21 cellular contexts compared by ENCODE assay signal in the genomic region with DNA sequence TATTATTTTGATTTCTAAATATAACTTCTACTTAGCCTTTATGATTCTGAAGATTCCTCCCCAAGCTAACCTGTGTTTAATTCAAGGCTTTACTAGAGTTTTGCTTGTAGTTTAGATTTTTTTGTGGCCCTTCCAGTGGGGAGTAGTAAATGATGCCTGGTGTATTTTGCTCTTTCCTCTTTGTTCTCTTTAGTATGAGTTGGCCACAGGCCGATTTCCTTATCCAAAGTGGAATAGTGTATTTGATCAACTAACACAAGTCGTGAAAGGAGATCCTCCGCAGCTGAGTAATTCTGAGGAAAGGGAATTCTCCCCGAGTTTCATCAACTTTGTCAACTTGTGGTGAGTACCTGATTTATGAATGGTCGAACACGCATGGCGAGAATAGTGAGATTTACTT.
DNase-seq lines count a peak whose midpoint lies in the region; TF ChIP-seq lines count a peak whose summit lies in the region.
"Had no signal": no experiment of that assay in that cellular context is flagged by ENCODE, and none has a peak within 500 bp of the region (broad histone marks: within the 10 kb centered on the region; RNA-seq: fewer than 3 reads in every experiment).

No MANE protein-coding gene starts in this region.

- H3K27me3 ChIP-seq in endodermal cell (ENCODE audit: control insufficient read depth, insufficient read depth, low read length, poor library complexity, severe bottlenecking) (no peaks in the 10 kb centered on the region), tibial artery (no peaks in the 10 kb centered on the region), neural progenitor cell (no peaks in the 10 kb centered on the region)
- H3K27me3 ChIP-seq: BE2C; BLaER1 treated with 17β-estradiol and CSF1 and Interleukin-3, amounts not matched to agents 10 nM and 100 nM had no signal

- H3F3A ChIP-seq in neural progenitor cell (ENCODE audit: low read depth), result no peaks in the 10 kb centered on the region

- no peaks in the 10 kb centered on the region for H3K4me1 ChIP-seq in endodermal cell (ENCODE audit: control insufficient read depth, insufficient read depth, low read length)
- peaks cover 0 to 6% (median 0%) of the 10 kb centered on the region in 4 donors for H3K4me1 ChIP-seq in tibial artery
- no peaks in the 10 kb centered on the region for H3K4me1 ChIP-seq in neural progenitor cell
- H3K4me1 ChIP-seq: BE2C; BLaER1 treated with 17β-estradiol and CSF1 and Interleukin-3, amounts not matched to agents 10 nM and 100 nM; HAP-1 had no signal

- no peak overlapping the region for H3K27ac ChIP-seq in endodermal cell (ENCODE audit: low read depth, low read length)
- no peak overlapping the region for H3K27ac ChIP-seq in tibial artery
- no peak overlapping the region for H3K27ac ChIP-seq in neural progenitor cell
- H3K27ac ChIP-seq: 22Rv1; BLaER1 treated with 17β-estradiol and CSF1 and Interleukin-3, amounts not matched to agents 10 nM and 100 nM had no signal

- H3K9me3 ChIP-seq in endodermal cell (ENCODE audit: control insufficient read depth, low read length), result peaks cover 21% of the 10 kb centered on the region
- H3K9me3 ChIP-seq in tibial artery, result no peaks in the 10 kb centered on the region
- H3K9me3 ChIP-seq in neural progenitor cell (ENCODE audit: low read depth), result no peaks in the 10 kb centered on the region
- H3K9me3 ChIP-seq: BE2C, HAP-1 had no signal

- no peaks in the 10 kb centered on the region for H3K79me2 ChIP-seq in neural progenitor cell (ENCODE audit: low read depth)

- no peak overlapping the region for H3K4me3 Mint-ChIP-seq in activated CD4-positive, alpha-beta T cell treated with anti-CD3 and anti-CD28 coated beads, Interleukin-2, amount 10 ng/mL, durations not matched to agents 24 days and 14 days
- H3K4me3 Mint-ChIP-seq in endodermal cell, result no peak overlapping the region
- no peak overlapping the region for H3K4me3 Mint-ChIP-seq in neural progenitor cell
- H3K4me3 Mint-ChIP-seq: CD4-positive, alpha-beta memory T cell; HFFc6 had no signal

- DNase-seq in activated CD4-positive, alpha-beta T cell treated with anti-CD3 and anti-CD28 coated beads, Interleukin-2, amount 10 ng/mL, durations not matched to agents 24 days and 14 days, result no peak
- DNase-seq in activated CD4-positive, alpha-beta T cell treated with anti-CD3 and anti-CD28 coated beads, Interleukin-2, amount 50 U/mL, for 4 hours, result no peak
- DNase-seq in LNCaP clone FGC (ENCODE audit: low read depth) (peak; percentile 78), endodermal cell (no peak), NCI-H1105 treated with DMSO at 0.1 percent for 48 hours (lab: John Stamatoyannopoulos, UW) (no peak), tibial artery (no peak), neural progenitor cell (ENCODE audit: low spot score) (no peak)
- DNase-seq: ACHN; AML-193; BE2C; Calu3; CD4-positive, alpha-beta memory T cell; COR-L47; DMS53; DMS79 treated with DMSO at 0.1 percent for 48 hours; GF-D8; GOT3; HFFc6 had no signal

- peaks cover 55% of the 10 kb centered on the region for H3K36me3 Mint-ChIP-seq in activated CD4-positive, alpha-beta T cell treated with anti-CD3 and anti-CD28 coated beads, Interleukin-2, amount 10 ng/mL, durations not matched to agents 24 days and 14 days (ENCODE audit: low read depth)
- H3K36me3 Mint-ChIP-seq in endodermal cell (ENCODE audit: low read depth) (peaks cover 86% of the 10 kb centered on the region), neural progenitor cell (peaks cover 58% of the 10 kb centered on the region)

- no peaks in the 10 kb centered on the region for H4K20me1 ChIP-seq in neural progenitor cell (ENCODE audit: low read depth)

- H3K27ac Mint-ChIP-seq in activated CD4-positive, alpha-beta T cell treated with anti-CD3 and anti-CD28 coated beads, Interleukin-2, amount 10 ng/mL, durations not matched to agents 24 days and 14 days, result peak overlapping the region; percentile 4
- H3K27ac Mint-ChIP-seq in endodermal cell (peak overlapping the region; percentile 61), neural progenitor cell (no peak overlapping the region)
- H3K27ac Mint-ChIP-seq: CD4-positive, alpha-beta memory T cell; HFFc6 had no signal

- TF ChIP-seq CTCF in LNCaP clone FGC (IDR thresholded peaks at IDR 0.05; ENCODE audit: control insufficient read depth, extremely low read depth, insufficient read depth) (no peak), endodermal cell (conservative IDR thresholded peaks at IDR 0.05) (no peak), tibial artery (IDR thresholded peaks at IDR 0.05) (no peak), neural progenitor cell (IDR thresholded peaks at IDR 0.05) (no peak)

- H3K36me3 ChIP-seq in endodermal cell (ENCODE audit: control insufficient read depth, insufficient read depth, low read length) (peaks cover 76% of the 10 kb centered on the region), tibial artery (peaks cover 50 to 64% (median 59%) of the 10 kb centered on the region in 3 donors), neural progenitor cell (peaks cover 17% of the 10 kb centered on the region)
- H3K36me3 ChIP-seq: BE2C had no signal

- no peak overlapping the region for H2AFZ ChIP-seq in neural progenitor cell (replicated peaks)

- WGBS in endodermal cell (ENCODE audit: insufficient coverage in 1 of 2, insufficient read length in 1 of 2), 2 experiments, result 90 to 97% methylated on average over 6 to 7 of the region's 7 CpGs

- H3K9me3 Mint-ChIP-seq in activated CD4-positive, alpha-beta T cell treated with anti-CD3 and anti-CD28 coated beads, Interleukin-2, amount 10 ng/mL, durations not matched to agents 24 days and 14 days, result no peaks in the 10 kb centered on the region
- H3K9me3 Mint-ChIP-seq in endodermal cell, result peaks cover 10% of the 10 kb centered on the region
- peaks cover 6% of the 10 kb centered on the region for H3K9me3 Mint-ChIP-seq in neural progenitor cell
- H3K9me3 Mint-ChIP-seq: HFFc6 had no signal

- no peak overlapping the region for H3K4me2 ChIP-seq in neural progenitor cell
- H3K4me2 ChIP-seq: BLaER1 treated with 17β-estradiol and CSF1 and Interleukin-3, amounts not matched to agents 10 nM and 100 nM had no signal

- H3K9ac ChIP-seq in endodermal cell (ENCODE audit: extremely low read depth, low read length, poor library complexity, severe bottlenecking), result no peak overlapping the region
- no peak overlapping the region for H3K9ac ChIP-seq in neural progenitor cell
- H3K9ac ChIP-seq: BLaER1 treated with 17β-estradiol and CSF1 and Interleukin-3, amounts not matched to agents 10 nM and 100 nM had no signal

- intact Hi-C loops in activated CD4-positive, alpha-beta T cell treated with anti-CD3 and anti-CD28 coated beads, Interleukin-2, amount 10 ng/mL, durations not matched to agents 24 days and 14 days (cut with micrococcal nuclease), result no loop called here
- intact Hi-C loops in tibial artery (cut with DNase I; ENCODE audit: low total_unique reads), result no loop called here

- H3K4me3 ChIP-seq in LNCaP clone FGC (ENCODE audit: low read depth, low read length), result no peak overlapping the region
- H3K4me3 ChIP-seq in endodermal cell (ENCODE audit: low read length), result no peak overlapping the region
- H3K4me3 ChIP-seq in tibial artery, result no peak overlapping the region
- no peak overlapping the region for H3K4me3 ChIP-seq in neural progenitor cell
- H3K4me3 ChIP-seq: BLaER1 treated with 17β-estradiol and CSF1 and Interleukin-3, amounts not matched to agents 10 nM and 100 nM; HAP-1 had no signal

- no peaks in the 10 kb centered on the region for H3K4me1 Mint-ChIP-seq in activated CD4-positive, alpha-beta T cell treated with anti-CD3 and anti-CD28 coated beads, Interleukin-2, amount 10 ng/mL, durations not matched to agents 24 days and 14 days
- H3K4me1 Mint-ChIP-seq in endodermal cell (no peaks in the 10 kb centered on the region), neural progenitor cell (no peaks in the 10 kb centered on the region)

- no peaks in the 10 kb centered on the region for H3K27me3 Mint-ChIP-seq in activated CD4-positive, alpha-beta T cell treated with anti-CD3 and anti-CD28 coated beads, Interleukin-2, amount 10 ng/mL, durations not matched to agents 24 days and 14 days
- no peaks in the 10 kb centered on the region for H3K27me3 Mint-ChIP-seq in endodermal cell (ENCODE audit: insufficient read depth)
- peaks cover 7% of the 10 kb centered on the region for H3K27me3 Mint-ChIP-seq in neural progenitor cell (ENCODE audit: insufficient read depth, low read depth)
- H3K27me3 Mint-ChIP-seq: CD4-positive, alpha-beta memory T cell had no signal
